7 cellular contexts compared by ENCODE assay signal in the genomic region with DNA sequence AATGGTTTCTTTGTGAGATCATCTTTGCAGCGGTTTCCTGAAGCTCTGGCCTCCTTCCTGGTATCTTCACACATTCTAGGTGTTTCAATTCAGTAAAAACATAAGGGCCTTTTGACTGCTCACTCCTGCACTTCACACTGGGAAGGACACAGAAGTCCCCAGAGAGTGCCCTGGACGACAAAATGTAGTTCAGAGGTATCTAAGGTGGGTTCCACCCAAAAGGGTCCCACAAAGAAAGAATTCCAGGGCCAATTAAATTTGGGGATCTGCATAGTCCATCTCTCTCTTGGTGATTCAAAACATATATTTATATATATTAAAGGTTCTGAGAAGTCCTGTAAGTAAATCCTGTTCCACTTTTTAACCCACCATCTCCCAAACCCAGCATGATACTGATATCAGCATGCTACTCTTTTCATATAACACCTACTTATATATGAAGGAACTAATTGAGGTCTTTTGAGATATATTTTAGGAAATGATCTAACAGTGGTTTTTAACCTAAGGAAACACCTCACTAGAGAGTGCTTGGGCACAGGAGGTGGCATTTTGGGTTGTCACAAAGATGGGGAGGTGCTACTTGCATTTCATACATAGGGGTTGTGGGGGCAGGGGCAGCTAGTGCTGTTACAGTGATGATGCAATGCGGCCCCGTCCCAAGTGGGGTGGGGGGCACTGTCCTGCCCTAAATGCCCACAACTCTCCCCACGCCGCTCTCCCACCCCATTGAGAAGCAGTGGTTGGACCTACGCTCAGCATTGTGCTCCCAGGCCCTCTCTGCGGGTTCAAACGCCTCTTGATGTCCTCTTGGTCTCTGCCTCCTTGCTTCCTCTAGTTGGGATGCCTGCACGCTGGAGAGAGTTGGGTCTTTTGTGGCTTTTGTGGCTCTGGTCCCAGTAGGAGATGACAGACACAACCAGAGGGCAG.
DNase-seq lines count a peak whose midpoint lies in the region; ATAC-seq and TF ChIP-seq lines count a peak whose summit lies in the region.

No MANE protein-coding gene starts in this region.

- peak overlapping the region; percentile 97 for H3K27ac ChIP-seq in OCI-LY1 (ENCODE audit: low read depth, low read length, poor library complexity, severe bottlenecking)

- H3K27me3 ChIP-seq in OCI-LY1 (ENCODE audit: insufficient read depth, low read length): no peaks in the 10 kb centered on the region

- peak; percentile 63 for DNase-seq in activated T-helper 9 cell treated with anti-CD3 and anti-CD28 coated beads, Interleukin-2, amount 50 U/mL, for 16 hours (ENCODE audit: low read depth)
- DNase-seq in left colon: peak; percentile 49 to 56
- peak; percentile 45 for DNase-seq in stimulated activated CD8-positive, alpha-beta memory T cell treated with anti-CD3 and anti-CD28 coated beads, Interleukin-4, amount 100 ng/mL, for 24 hours (ENCODE audit: low read depth)
- DNase-seq in NCI-H345 treated with DMSO at 0.1 percent for 48 hours (lab: John Stamatoyannopoulos, UW; ENCODE audit: unreplicated experiment): no peak

- no peaks in the 10 kb centered on the region for H3K79me2 ChIP-seq in OCI-LY1 (ENCODE audit: insufficient read depth, low read length)

- H3K9me3 ChIP-seq in OCI-LY1 (ENCODE audit: low read length): no peaks in the 10 kb centered on the region

- H3K9ac ChIP-seq in OCI-LY1 (ENCODE audit: low read length): peak overlapping the region; percentile 68

- no peaks in the 10 kb centered on the region for H4K20me1 ChIP-seq in OCI-LY1 (ENCODE audit: insufficient read depth, low read length)

- H3K4me1 ChIP-seq in OCI-LY1 (ENCODE audit: insufficient read depth, low read length, severe bottlenecking): peaks cover 53% of the 10 kb centered on the region

- H2AFZ ChIP-seq in OCI-LY1 (ENCODE audit: low read length): no peak overlapping the region

- peaks cover 5% of the 10 kb centered on the region; the same call in 1 of the 2 replicates for H3F3A ChIP-seq in OCI-LY1 (ENCODE audit: insufficient read depth, low read length)

- ATAC-seq in GM21723 (IDR thresholded peaks at IDR 0.05; ENCODE audit: unreplicated experiment) (peak; percentile 33), left colon (no peak), GM19324 (IDR thresholded peaks at IDR 0.05; ENCODE audit: low FRiP score, unreplicated experiment) (no peak)

- no peaks in the 10 kb centered on the region for H3K36me3 ChIP-seq in OCI-LY1 (ENCODE audit: insufficient read depth, low read length)

- H3K9me2 ChIP-seq in OCI-LY1 (ENCODE audit: low read depth, low read length): no peaks in the 10 kb centered on the region

- peak overlapping the region; percentile 83 for H3K4me2 ChIP-seq in OCI-LY1 (ENCODE audit: low read length)

- no peak for TF ChIP-seq CTCF in OCI-LY1 (IDR thresholded peaks at IDR 0.05; ENCODE audit: low read length)

- peak overlapping the region; percentile 64 for H3K4me3 ChIP-seq in OCI-LY1 (ENCODE audit: low read depth, low read length, poor library complexity, severe bottlenecking)

- intact Hi-C loops in left colon (cut with DNase I, micrococcal nuclease): loop anchor here in 1 of 2 donors (10.0 kb wide), 1 partner anchor 137 kb away; no protein-coding TSS in a partner anchor
